ENCODE assay signal across 16 cellular contexts in genomic region chr14:73236157-73236556, GRCh38. TPM values are rescaled to one million over a fixed set of nuclear protein-coding genes. Genes with fewer than 3 reads are reported as not detected.
DNase-seq lines count a peak whose midpoint lies in the region; TF ChIP-seq lines count a peak whose summit lies in the region.
"Had no signal": no experiment of that assay in that cellular context is flagged by ENCODE, and none has a peak within 500 bp of the region (broad histone marks: within the 10 kb centered on the region; RNA-seq: fewer than 3 reads in every experiment).

No MANE protein-coding gene starts in this region.

- H3K27me3 ChIP-seq in CD8-positive, alpha-beta memory T cell (ENCODE audit: insufficient read depth, low read length, poor library complexity, severe bottlenecking), result peaks cover 48% of the 10 kb centered on the region
- peaks cover 22% of the 10 kb centered on the region for H3K27me3 ChIP-seq in H9 (ENCODE audit: insufficient read depth, low read length)
- peaks cover 51% of the 10 kb centered on the region for H3K27me3 ChIP-seq in endodermal cell (ENCODE audit: control insufficient read depth, insufficient read depth, low read length, poor library complexity, severe bottlenecking)
- H3K27me3 ChIP-seq: ovary had no signal

- no peak overlapping the region for H4K91ac ChIP-seq in H9 (ENCODE audit: insufficient read length, low read depth, low read length)

- H3K36me3 ChIP-seq in CD8-positive, alpha-beta memory T cell (ENCODE audit: insufficient read depth, low read length), result no peaks in the 10 kb centered on the region
- no peaks in the 10 kb centered on the region for H3K36me3 ChIP-seq in endodermal cell (ENCODE audit: control insufficient read depth, insufficient read depth, low read length)
- H3K36me3 ChIP-seq: MG63, ovary had no signal

- no peak overlapping the region for H3K9ac ChIP-seq in H9 (ENCODE audit: extremely low read depth, insufficient read length, low read length)
- no peak overlapping the region for H3K9ac ChIP-seq in endodermal cell (ENCODE audit: extremely low read depth, low read length, poor library complexity, severe bottlenecking)

- no peak for TF ChIP-seq CTCF in H9 (conservative IDR thresholded peaks at IDR 0.05)
- TF ChIP-seq CTCF in endodermal cell (conservative IDR thresholded peaks at IDR 0.05), result no peak
- TF ChIP-seq CTCF in neural crest cell (conservative IDR thresholded peaks at IDR 0.05), result no peak

- no peak for DNase-seq in CD8-positive, alpha-beta memory T cell
- DNase-seq in H9 (no peak), endodermal cell (no peak), neural crest cell (ENCODE audit: low read depth, low spot score) (no peak), Kasumi-1 (lab: John Stamatoyannopoulos, UW) (no peak), retina (no peak)
- no peak for DNase-seq in activated CD4-positive, alpha-beta memory T cell treated with anti-CD3 and anti-CD28 coated beads for 36 hours
- DNase-seq: activated effector memory CD4-positive, alpha-beta T cell treated with Interleukin-2 at 50 U/mL for 16 hours; AML-193; amygdala; GF-D8; MG63; NCI-H1694 treated with DMSO at 0.1 percent for 48 hours; stimulated activated CD4-positive, alpha-beta T cell treated with anti-CD3 and anti-CD28 coated beads, Interleukin-4, amount 100 ng/mL, for 1 hour had no signal

- peak overlapping the region; percentile 50 for H3K4me2 ChIP-seq in H9 (ENCODE audit: insufficient read depth, insufficient read length, low read length)

- no peak overlapping the region for H2AFZ ChIP-seq in H9 (ENCODE audit: low read length)

- H4K5ac ChIP-seq in H9 (ENCODE audit: insufficient read length, low read depth, low read length), result no peak overlapping the region

- no peaks in the 10 kb centered on the region for H3K79me2 ChIP-seq in H9 (ENCODE audit: insufficient read depth, low read length)

- CTCF ChIA-PET in CD8-positive, alpha-beta memory T cell (lab: Charles Lee), result no interaction called here
- CTCF ChIA-PET in activated CD4-positive, alpha-beta memory T cell treated with anti-CD3 and anti-CD28 coated beads for 36 hours (lab: Charles Lee), result no interaction called here

- peaks cover 51 to 65% of the 10 kb centered on the region in 2 donors for H3K27me3 Mint-ChIP-seq in CD8-positive, alpha-beta memory T cell
- H3K27me3 Mint-ChIP-seq in H9 (ENCODE audit: low read depth), result peaks cover 65% of the 10 kb centered on the region
- peaks cover 62% of the 10 kb centered on the region for H3K27me3 Mint-ChIP-seq in endodermal cell (ENCODE audit: insufficient read depth)
- H3K27me3 Mint-ChIP-seq in neural crest cell (ENCODE audit: low read depth), result peaks cover 68% of the 10 kb centered on the region
- peaks cover 56% of the 10 kb centered on the region for H3K27me3 Mint-ChIP-seq in activated CD4-positive, alpha-beta memory T cell treated with anti-CD3 and anti-CD28 coated beads for 36 hours

- WGBS in H9 (ENCODE audit: extremely low coverage, insufficient read length, low lambda C conversion rate), result no CpG with 5 or more reads among the region's 11 CpGs
- 35 to 42% methylated on average over 11 of the region's 11 CpGs for WGBS in endodermal cell (ENCODE audit: insufficient coverage in 1 of 2, insufficient read length in 1 of 2), 2 experiments

- no peak overlapping the region for H3K27ac ChIP-seq in CD8-positive, alpha-beta memory T cell (ENCODE audit: low read depth, low read length)
- H3K27ac ChIP-seq in H9 (ENCODE audit: insufficient read length, low read depth, low read length) (no peak overlapping the region), endodermal cell (ENCODE audit: low read depth, low read length) (no peak overlapping the region)
- H3K27ac ChIP-seq: ovary, VCaP had no signal

- H4K8ac ChIP-seq in H9 (replicated peaks; ENCODE audit: insufficient read length, low read depth, low read length), result no peak overlapping the region

- no peaks in the 10 kb centered on the region for H3K9me3 Mint-ChIP-seq in CD8-positive, alpha-beta memory T cell
- no peaks in the 10 kb centered on the region; a peak in 1 of 5 replicates for H3K9me3 Mint-ChIP-seq in H9
- H3K9me3 Mint-ChIP-seq in endodermal cell, result no peaks in the 10 kb centered on the region
- no peaks in the 10 kb centered on the region for H3K9me3 Mint-ChIP-seq in neural crest cell
- no peaks in the 10 kb centered on the region for H3K9me3 Mint-ChIP-seq in activated CD4-positive, alpha-beta memory T cell treated with anti-CD3 and anti-CD28 coated beads for 36 hours

- H3K4me1 Mint-ChIP-seq in CD8-positive, alpha-beta memory T cell, result peaks cover 8 to 15% (median 11%) of the 10 kb centered on the region in 3 donors
- H3K4me1 Mint-ChIP-seq in H9, result peaks cover 62 to 71% of the 10 kb centered on the region in 2 experiments
- H3K4me1 Mint-ChIP-seq in endodermal cell, result peaks cover 54% of the 10 kb centered on the region
- peaks cover 49% of the 10 kb centered on the region for H3K4me1 Mint-ChIP-seq in neural crest cell
- peaks cover 12% of the 10 kb centered on the region for H3K4me1 Mint-ChIP-seq in activated CD4-positive, alpha-beta memory T cell treated with anti-CD3 and anti-CD28 coated beads for 36 hours (ENCODE audit: low read depth)

- H2BK12ac ChIP-seq in H9 (ENCODE audit: insufficient read length, low read depth, low read length), result peak overlapping the region; percentile 6

- no peak overlapping the region for H3T11ph ChIP-seq in H9 (ENCODE audit: low read length)

- H3K14ac ChIP-seq in H9 (ENCODE audit: insufficient read depth, low read length), result 0 out of 2 replicates have a peak overlapping the region, but pooled peaks have one; percentile 5

- no peak overlapping the region for H2BK20ac ChIP-seq in H9 (ENCODE audit: low read depth, low read length, poor library complexity, severe bottlenecking)

- no peaks in the 10 kb centered on the region for H4K20me1 ChIP-seq in H9 (ENCODE audit: control insufficient read depth, insufficient read depth, insufficient read length)

- no peak overlapping the region for H2AK5ac ChIP-seq in H9 (ENCODE audit: insufficient read length, low read length)

- POLR2A ChIA-PET in CD8-positive, alpha-beta memory T cell (lab: Charles Lee), result no interaction called here
- POLR2A ChIA-PET in activated CD4-positive, alpha-beta memory T cell treated with anti-CD3 and anti-CD28 coated beads for 36 hours (lab: Charles Lee), result no interaction called here

- H3K23me2 ChIP-seq in H9 (ENCODE audit: insufficient read length, low read depth, low read length, poor library complexity, severe bottlenecking), result peaks cover 16% of the 10 kb centered on the region

- no peak overlapping the region for H2BK5ac ChIP-seq in H9 (ENCODE audit: insufficient read length, low read length)

- no peak overlapping the region for H3K4me3 ChIP-seq in CD8-positive, alpha-beta memory T cell (ENCODE audit: low read length)
- peak overlapping the region; percentile 46 for H3K4me3 ChIP-seq in endodermal cell (ENCODE audit: low read length)
- H3K4me3 ChIP-seq: MG63, ovary had no signal

- no peaks in the 10 kb centered on the region for H3K79me1 ChIP-seq in H9 (ENCODE audit: insufficient read depth, low read depth, low read length, poor library complexity, severe bottlenecking)

- no peak overlapping the region for H3K18ac ChIP-seq in H9 (ENCODE audit: insufficient read length, low read depth, low read length)

- H2BK15ac ChIP-seq in H9 (ENCODE audit: low read depth, low read length), result no peak overlapping the region

- no peaks in the 10 kb centered on the region for H3K36me3 Mint-ChIP-seq in CD8-positive, alpha-beta memory T cell
- H3K36me3 Mint-ChIP-seq in H9 (ENCODE audit: insufficient read depth in 1 of 3, low read depth in 3 of 3), result peaks cover 0 to 3% (median 0%) of the 10 kb centered on the region in 3 experiments; a peak in 1 of 7 replicates
- no peaks in the 10 kb centered on the region for H3K36me3 Mint-ChIP-seq in endodermal cell (ENCODE audit: low read depth)
- H3K36me3 Mint-ChIP-seq in neural crest cell (ENCODE audit: low read depth), result peaks cover 2% of the 10 kb centered on the region
- H3K36me3 Mint-ChIP-seq in activated CD4-positive, alpha-beta memory T cell treated with anti-CD3 and anti-CD28 coated beads for 36 hours, result no peaks in the 10 kb centered on the region

- no peak overlapping the region for H3K56ac ChIP-seq in H9 (ENCODE audit: insufficient read length, low read depth, low read length)

- H3K4ac ChIP-seq in H9 (ENCODE audit: low read depth, low read length), result no peak overlapping the region

- H3K4me1 ChIP-seq in CD8-positive, alpha-beta memory T cell (ENCODE audit: insufficient read depth, low read length), result no peaks in the 10 kb centered on the region
- H3K4me1 ChIP-seq in H9 (ENCODE audit: insufficient read depth, low read length), result peaks cover 7% of the 10 kb centered on the region; the same call in 1 of the 2 replicates
- H3K4me1 ChIP-seq in endodermal cell (ENCODE audit: control insufficient read depth, insufficient read depth, low read length), result peaks cover 38% of the 10 kb centered on the region

- no peaks in the 10 kb centered on the region for H3K9me3 ChIP-seq in CD8-positive, alpha-beta memory T cell (ENCODE audit: low read length)
- H3K9me3 ChIP-seq in H9 (ENCODE audit: control insufficient read depth, low read depth, low read length), result no peaks in the 10 kb centered on the region
- H3K9me3 ChIP-seq in endodermal cell (ENCODE audit: control insufficient read depth, low read length), result no peaks in the 10 kb centered on the region
- H3K9me3 ChIP-seq: MG63, ovary had no signal

- intact Hi-C loops in activated CD4-positive, alpha-beta memory T cell treated with anti-CD3 and anti-CD28 coated beads for 36 hours (cut with micrococcal nuclease), result no loop called here

- peak overlapping the region in 1 of 8 donors; percentile 1 for H3K27ac Mint-ChIP-seq in CD8-positive, alpha-beta memory T cell
- H3K27ac Mint-ChIP-seq in H9 (peak overlapping the region in 1 of 3 experiments; percentile 29; a peak in 4 of 7 replicates), endodermal cell (peak overlapping the region; percentile 25), neural crest cell (ENCODE audit: unreplicated experiment) (no peak overlapping the region)
- no peak overlapping the region for H3K27ac Mint-ChIP-seq in activated CD4-positive, alpha-beta memory T cell treated with anti-CD3 and anti-CD28 coated beads for 36 hours

- peak overlapping the region in 5 of 7 donors; percentile 19 to 65 (median 26) for H3K4me3 Mint-ChIP-seq in CD8-positive, alpha-beta memory T cell
- H3K4me3 Mint-ChIP-seq in H9, result peak overlapping the region; percentile 57 to 85
- peak overlapping the region; percentile 50 for H3K4me3 Mint-ChIP-seq in endodermal cell
- H3K4me3 Mint-ChIP-seq in neural crest cell, result peak overlapping the region; percentile 72
- H3K4me3 Mint-ChIP-seq in activated CD4-positive, alpha-beta memory T cell treated with anti-CD3 and anti-CD28 coated beads for 36 hours, result no peak overlapping the region

- H3K23ac ChIP-seq in H9 (ENCODE audit: insufficient read length, low read depth, low read length), result no peak overlapping the region

- no peak overlapping the region for H2BK120ac ChIP-seq in H9 (ENCODE audit: low read depth, low read length, poor library complexity, severe bottlenecking)

RNA-seq across cellular contexts. Expression of gene PAPLN, which starts 1.1 kb away (rescaled TPM):
- under 1 TPM; 0.18 to 0.31 TPM for total RNA-seq in CD8-positive, alpha-beta memory T cell
- polyA plus RNA-seq in CD8-positive, alpha-beta memory T cell, result 0.23 TPM
- total RNA-seq in H9 (2021), result 6.9 and 8.5 TPM in 2 replicates
- 10 to 100 TPM; 18.4 to 20.1 TPM for total RNA-seq in endodermal cell
- 9.0 TPM for polyA plus RNA-seq in endodermal cell (2013, experiment 1 of 2)
- 7.8 TPM for polyA plus RNA-seq in endodermal cell (2013, experiment 2 of 2)
- total RNA-seq in neural crest cell, result 2.7 and 4.1 TPM in 2 replicates
- total RNA-seq in activated CD4-positive, alpha-beta memory T cell treated with anti-CD3 and anti-CD28 coated beads for 36 hours, result under 1 TPM; 0.62 to 0.65 TPM
